8 cellular contexts compared by ENCODE assay signal in the genomic region with DNA sequence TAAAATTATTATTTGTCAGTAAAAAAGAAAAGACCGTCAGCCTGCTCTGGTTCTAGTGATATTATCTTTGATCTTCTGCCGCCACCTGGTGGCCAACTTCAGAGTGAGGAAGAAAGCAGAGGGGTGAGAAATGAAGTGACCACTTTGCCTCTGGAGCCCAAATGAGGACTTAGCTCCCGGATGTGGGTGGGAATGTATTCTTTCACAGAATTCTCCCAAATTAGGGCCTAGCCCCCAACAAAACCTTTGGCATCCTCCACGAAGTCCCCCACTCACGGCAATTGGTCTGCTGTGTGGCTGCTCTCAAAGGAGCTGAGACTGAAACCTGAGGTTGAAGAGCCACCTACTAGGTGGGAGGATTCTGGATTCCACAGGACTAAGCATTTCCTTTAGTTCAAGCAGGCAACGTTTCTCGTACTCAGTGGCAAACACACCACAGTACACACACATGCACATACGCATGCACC. TPM values are rescaled to one million over a fixed set of nuclear protein-coding genes. Genes with fewer than 3 reads are reported as not detected.
DNase-seq lines count a peak whose midpoint lies in the region; ATAC-seq and TF ChIP-seq lines count a peak whose summit lies in the region.

No MANE protein-coding gene starts in this region.

- WGBS in liver: 12% methylated on average over 8 of the region's 8 CpGs

- H3K9me3 Mint-ChIP-seq in chondrocyte (ENCODE audit: low read depth): no peaks in the 10 kb centered on the region

- no peaks in the 10 kb centered on the region for H3K27me3 ChIP-seq in liver (ENCODE audit: control insufficient read depth in 4 of 4, insufficient read depth in 4 of 4, low read length in 3 of 4)

- no peak overlapping the region for H3K4me3 ChIP-seq in liver (ENCODE audit: low read depth in 1 of 3, low read length in 3 of 3)

- no peaks in the 10 kb centered on the region for H3K9me3 ChIP-seq in liver (ENCODE audit: control insufficient read depth in 4 of 4, low read length in 3 of 4)

- H3K27me3 Mint-ChIP-seq in chondrocyte (ENCODE audit: low read depth): peaks cover 15% of the 10 kb centered on the region

- H3K27ac Mint-ChIP-seq in chondrocyte (ENCODE audit: unreplicated experiment): no peak overlapping the region

- H3K4me3 Mint-ChIP-seq in chondrocyte (ENCODE audit: unreplicated experiment): peak overlapping the region; percentile 17

- TF ChIP-seq CTCF in chondrocyte (IDR thresholded peaks at IDR 0.05): peak; percentile 91
- TF ChIP-seq CTCF in liver (IDR thresholded peaks at IDR 0.05; ENCODE audit: low read depth, low read length, missing input control): peak; percentile 86

- peaks cover 6% of the 10 kb centered on the region for H3K4me1 Mint-ChIP-seq in chondrocyte (ENCODE audit: low read depth)

- H3K4me1 ChIP-seq in liver (ENCODE audit: control insufficient read depth in 4 of 4, insufficient read depth in 4 of 4, low read length in 3 of 4): peaks cover 0 to 11% (median 3%) of the 10 kb centered on the region in 4 donors

- peak overlapping the region; percentile 44 to 63 for H3K27ac ChIP-seq in liver (ENCODE audit: low read depth in 1 of 2, low read length in 2 of 2)

- H3K36me3 Mint-ChIP-seq in chondrocyte (ENCODE audit: low read depth): no peaks in the 10 kb centered on the region

- DNase-seq in GM04504 (ENCODE audit: low read depth) (peak; percentile 42), NCI-H446 (lab: John Stamatoyannopoulos, UW) (peak; percentile 70 to 75), chondrocyte (ENCODE audit: low spot score) (no peak)
- DNase-seq in activated CD4-positive, alpha-beta T cell treated with anti-CD3 and anti-CD28 coated beads for 24 hours (ENCODE audit: low read depth in 2 of 2): peak; percentile 75 to 79
- DNase-seq in stimulated activated CD4-positive, alpha-beta T cell treated with anti-CD3 and anti-CD28 coated beads, Interleukin-4, amount 100 ng/mL, for 1 hour: peak; percentile 79

- H3K9ac ChIP-seq in liver (ENCODE audit: low read depth in 1 of 2, low read length in 2 of 2): peak overlapping the region in 1 of 2 donors; percentile 6

- peak; percentile 90 to 91 for TF ChIP-seq RAD21 in liver (IDR thresholded peaks at IDR 0.05)

- ATAC-seq in HG02981 (IDR thresholded peaks at IDR 0.05; ENCODE audit: unreplicated experiment): peak; percentile 48
- no peak for ATAC-seq in HG02973 (IDR thresholded peaks at IDR 0.05; ENCODE audit: unreplicated experiment)

- no peaks in the 10 kb centered on the region for H3K36me3 ChIP-seq in liver (ENCODE audit: control insufficient read depth in 4 of 4, insufficient read depth in 3 of 4, low read depth in 1 of 4, low read length in 3 of 4)

TF ChIP-seq in liver, 16 proteins besides CTCF, POLR2A, EP300 and RAD21:
- TF ChIP-seq YY1 (IDR thresholded peaks at IDR 0.05) (no peak), NR2F2 (IDR thresholded peaks at IDR 0.05) (no peak), GABPA (IDR thresholded peaks at IDR 0.05 in 1 of 2, conservative IDR thresholded peaks at IDR 0.05 in 1 of 2) (no peak), HNF4G (IDR thresholded peaks at IDR 0.05) (no peak), RXRA (IDR thresholded peaks at IDR 0.05) (no peak), TAF1 (conservative IDR thresholded peaks at IDR 0.05) (no peak), ZBTB33 (IDR thresholded peaks at IDR 0.05) (no peak), FOXA2 (IDR thresholded peaks at IDR 0.05) (no peak), EGR1 (IDR thresholded peaks at IDR 0.05; ENCODE audit: low read depth in 2 of 2) (no peak), FOXA1 (IDR thresholded peaks at IDR 0.05) (no peak), SP1 (IDR thresholded peaks at IDR 0.05) (no peak), HNF4A (conservative IDR thresholded peaks at IDR 0.05) (no peak), JUND (IDR thresholded peaks at IDR 0.05) (no peak)
- TF ChIP-seq, protein P1, sequence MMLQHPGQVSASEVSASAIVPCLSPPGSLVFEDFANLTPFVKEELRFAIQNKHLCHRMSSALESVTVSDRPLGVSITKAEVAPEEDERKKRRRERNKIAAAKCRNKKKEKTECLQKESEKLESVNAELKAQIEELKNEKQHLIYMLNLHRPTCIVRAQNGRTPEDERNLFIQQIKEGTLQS (IDR thresholded peaks at IDR 0.05): no peak
- TF ChIP-seq, protein P2, sequence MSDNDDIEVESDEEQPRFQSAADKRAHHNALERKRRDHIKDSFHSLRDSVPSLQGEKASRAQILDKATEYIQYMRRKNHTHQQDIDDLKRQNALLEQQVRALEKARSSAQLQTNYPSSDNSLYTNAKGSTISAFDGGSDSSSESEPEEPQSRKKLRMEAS (IDR thresholded peaks at IDR 0.05): no peak

RNA-seq across cellular contexts. Expression of gene ZNF267, which starts 4.9 kb away (rescaled TPM):
- total RNA-seq in chondrocyte: 5.0 to 7.6 TPM (median 5.6 TPM) in 3 replicates
- total RNA-seq in liver: 1 to 10 TPM; 4.9 to 9.0 TPM
- polyA plus RNA-seq in liver: 1 to 10 TPM; 1.9 to 2.4 TPM
